22 cellular contexts compared by ENCODE assay signal in genomic region chr6:82216549-82216948, GRCh38. TPM values are rescaled to one million over a fixed set of nuclear protein-coding genes. Genes with fewer than 3 reads are reported as not detected.
DNase-seq lines count a peak whose midpoint lies in the region; ATAC-seq, FAIRE-seq and TF ChIP-seq lines count a peak whose summit lies in the region.
"Had no signal": no experiment of that assay in that cellular context is flagged by ENCODE, and none has a peak within 500 bp of the region (broad histone marks: within the 10 kb centered on the region; RNA-seq: fewer than 3 reads in every experiment).

No MANE protein-coding gene starts in this region.

- CTCF ChIA-PET in activated CD4-positive, alpha-beta T cell treated with anti-CD3 and anti-CD28 coated beads, Interleukin-2, amount 10 ng/mL, durations not matched to agents 7 days and 5 days (lab: Charles Lee) = interaction anchor here (1.1 kb wide), 1 partner anchor 851 kb away, joined by 4 read pairs; the partner anchor contains the start of gene DOP1A

- peak overlapping the region; percentile 84 for H3K27ac ChIP-seq in OCI-LY3 (ENCODE audit: low read length)
- H3K27ac ChIP-seq: psoas muscle, thyroid gland had no signal

- no peak for DNase-seq in GM12891 (ENCODE audit: insufficient read length, low spot score)
- no peak for DNase-seq in HAP-1 (ENCODE audit: low spot score in 2 of 2)
- DNase-seq in Right ventricle myocardium superior = no peak
- DNase-seq in activated CD4-positive, alpha-beta T cell treated with anti-CD3 and anti-CD28 coated beads, Interleukin-2, amount 10 ng/mL, durations not matched to agents 7 days and 5 days = no peak
- no peak for DNase-seq in ACHN
- DNase-seq: activated naive CD4-positive, alpha-beta T cell treated with anti-CD3 and anti-CD28 coated beads, Interleukin-2, amount 10 ng/mL, durations not matched to agents 7 days and 5 days; CD8-positive, alpha-beta memory T cell; DMS79; HFFc6; NCI-H187 treated with DMSO at 0.1 percent for 48 hours; NCI-H345; NK-92 treated with Interleukin-12 subunit alpha and Interleukin-12 subunit beta, amount 100 ng/mL, for 24 hours; psoas muscle; SK-N-SH; stimulated activated CD4-positive, alpha-beta T cell treated with anti-CD3 and anti-CD28 coated beads, Interleukin-2, amount 100 ng/mL, for 24 hours; stimulated activated naive CD4-positive, alpha-beta T cell treated with Interleukin-2 at 50 U/mL for 16 hours; T1000; thyroid gland had no signal

- H3K27ac Mint-ChIP-seq in activated CD4-positive, alpha-beta T cell treated with anti-CD3 and anti-CD28 coated beads, Interleukin-2, amount 10 ng/mL, durations not matched to agents 7 days and 5 days = no peak overlapping the region
- H3K27ac Mint-ChIP-seq: activated naive CD4-positive, alpha-beta T cell treated with anti-CD3 and anti-CD28 coated beads, Interleukin-2, amount 10 ng/mL, durations not matched to agents 7 days and 5 days; HFFc6 had no signal

- no peak overlapping the region for H3K4me3 Mint-ChIP-seq in activated CD4-positive, alpha-beta T cell treated with anti-CD3 and anti-CD28 coated beads, Interleukin-2, amount 10 ng/mL, durations not matched to agents 7 days and 5 days
- H3K4me3 Mint-ChIP-seq: activated naive CD4-positive, alpha-beta T cell treated with anti-CD3 and anti-CD28 coated beads, Interleukin-2, amount 10 ng/mL, durations not matched to agents 7 days and 5 days; CD8-positive, alpha-beta memory T cell; HFFc6; neural crest cell had no signal

- H4K20me1 ChIP-seq in OCI-LY3 (ENCODE audit: insufficient read depth, low read length) = no peaks in the 10 kb centered on the region

- TF ChIP-seq POLR2A in GM12891 (IDR thresholded peaks at IDR 0.05; ENCODE audit: low read depth, low read length) = no peak

- FAIRE-seq in GM12891 (lab: Jason Lieb, UNC) = peak; percentile 60

- in situ Hi-C loops in HAP-1 (cut with MboI; ENCODE audit: low sequenced_read_pairs) = no loop called here
- in situ Hi-C loops in ACHN (cut with HindIII; ENCODE audit: low pct_ligation_motif_present, low pct_unique_long_range_greater_than_20kb, low sequenced_read_pairs) = no loop called here

- peaks cover 52% of the 10 kb centered on the region for H3K36me3 ChIP-seq in OCI-LY3 (replicated peaks; ENCODE audit: low read depth, low read length)
- H3K36me3 ChIP-seq in HAP-1 (replicated peaks) = peaks cover 56% of the 10 kb centered on the region

- H3K79me2 ChIP-seq in OCI-LY3 (ENCODE audit: low read length) = no peaks in the 10 kb centered on the region

- H2AFZ ChIP-seq in OCI-LY3 (ENCODE audit: low read depth, low read length) = no peak overlapping the region

- no peak for TF ChIP-seq CTCF in OCI-LY3 (IDR thresholded peaks at IDR 0.05; ENCODE audit: low read depth, low read length)

- peak overlapping the region; percentile 64 for H3K4me2 ChIP-seq in OCI-LY3 (ENCODE audit: low read length)
- H3K4me2 ChIP-seq: SK-N-SH had no signal

- no peaks in the 10 kb centered on the region for H3K9me3 Mint-ChIP-seq in activated CD4-positive, alpha-beta T cell treated with anti-CD3 and anti-CD28 coated beads, Interleukin-2, amount 10 ng/mL, durations not matched to agents 7 days and 5 days
- H3K9me3 Mint-ChIP-seq: activated naive CD4-positive, alpha-beta T cell treated with anti-CD3 and anti-CD28 coated beads, Interleukin-2, amount 10 ng/mL, durations not matched to agents 7 days and 5 days; CD8-positive, alpha-beta memory T cell; HFFc6 had no signal

- peaks cover 23% of the 10 kb centered on the region for H3K4me1 ChIP-seq in OCI-LY3 (ENCODE audit: low read length)
- no peaks in the 10 kb centered on the region for H3K4me1 ChIP-seq in HAP-1
- H3K4me1 ChIP-seq: psoas muscle, thyroid gland had no signal

- ATAC-seq in GM19372 (IDR thresholded peaks at IDR 0.05; ENCODE audit: low read depth, unreplicated experiment) (peak; percentile 5), HG02943 (IDR thresholded peaks at IDR 0.05; ENCODE audit: low read depth, unreplicated experiment) (peak; percentile 28), Right ventricle myocardium superior (ENCODE audit: poor library complexity) (no peak)
- ATAC-seq: psoas muscle had no signal

- H3K9me3 ChIP-seq in OCI-LY3 (ENCODE audit: insufficient read depth, low read length) (no peaks in the 10 kb centered on the region), HAP-1 (no peaks in the 10 kb centered on the region)
- H3K9me3 ChIP-seq: psoas muscle, SK-N-SH, thyroid gland had no signal

- H3K4me3 ChIP-seq in OCI-LY3 (ENCODE audit: low read length) (peak overlapping the region; percentile 45), HAP-1 (no peak overlapping the region)
- H3K4me3 ChIP-seq: psoas muscle, thyroid gland had no signal

- no peaks in the 10 kb centered on the region for H3K27me3 Mint-ChIP-seq in activated CD4-positive, alpha-beta T cell treated with anti-CD3 and anti-CD28 coated beads, Interleukin-2, amount 10 ng/mL, durations not matched to agents 7 days and 5 days
- H3K27me3 Mint-ChIP-seq: activated naive CD4-positive, alpha-beta T cell treated with anti-CD3 and anti-CD28 coated beads, Interleukin-2, amount 10 ng/mL, durations not matched to agents 7 days and 5 days; CD8-positive, alpha-beta memory T cell had no signal

- peaks cover 55% of the 10 kb centered on the region for H3K36me3 Mint-ChIP-seq in activated CD4-positive, alpha-beta T cell treated with anti-CD3 and anti-CD28 coated beads, Interleukin-2, amount 10 ng/mL, durations not matched to agents 7 days and 5 days (ENCODE audit: low read depth)

- H3K27me3 ChIP-seq in OCI-LY3 (ENCODE audit: low read depth, low read length) (no peaks in the 10 kb centered on the region), HAP-1 (ENCODE audit: low read depth) (no peaks in the 10 kb centered on the region)
- H3K27me3 ChIP-seq: thyroid gland had no signal

- peak overlapping the region; percentile 42 for H3K9ac ChIP-seq in OCI-LY3 (ENCODE audit: low read length)
- H3K9ac ChIP-seq: SK-N-SH had no signal

- intact Hi-C loops in Right ventricle myocardium superior (cut with DNase I) = no loop called here

- POLR2A ChIA-PET in activated CD4-positive, alpha-beta T cell treated with anti-CD3 and anti-CD28 coated beads, Interleukin-2, amount 10 ng/mL, durations not matched to agents 7 days and 5 days (lab: Charles Lee) = no interaction called here

- no peaks in the 10 kb centered on the region for H3K4me1 Mint-ChIP-seq in activated CD4-positive, alpha-beta T cell treated with anti-CD3 and anti-CD28 coated beads, Interleukin-2, amount 10 ng/mL, durations not matched to agents 7 days and 5 days
- H3K4me1 Mint-ChIP-seq: activated naive CD4-positive, alpha-beta T cell treated with anti-CD3 and anti-CD28 coated beads, Interleukin-2, amount 10 ng/mL, durations not matched to agents 7 days and 5 days had no signal

TF ChIP-seq in GM12891, 5 proteins besides CTCF, POLR2A, EP300 and RAD21:
- TF ChIP-seq POU2F2 (IDR thresholded peaks at IDR 0.05; ENCODE audit: low read depth, low read length) = no peak
- TF ChIP-seq POLR2AphosphoS5 (IDR thresholded peaks at IDR 0.05; ENCODE audit: low read depth, low read length) = no peak
- no peak for TF ChIP-seq TAF1 (IDR thresholded peaks at IDR 0.05; ENCODE audit: low read depth, low read length)
- TF ChIP-seq PAX5 (IDR thresholded peaks at IDR 0.05; ENCODE audit: insufficient read depth, low read length, severe bottlenecking) = no peak
- TF ChIP-seq SPI1 (IDR thresholded peaks at IDR 0.05; ENCODE audit: low read depth, low read length) = no peak

RNA-seq across cellular contexts. Expression of gene IBTK, which starts 31.0 kb away (rescaled TPM):
- 11.1 TPM for polyA plus RNA-seq in GM12891 (2012; ENCODE audit: low read depth, missing spikeins)
- total RNA-seq in Right ventricle myocardium superior = 25.6 TPM
- total RNA-seq in activated CD4-positive, alpha-beta T cell treated with anti-CD3 and anti-CD28 coated beads, Interleukin-2, amount 10 ng/mL, durations not matched to agents 7 days and 5 days = 10 to 100 TPM; 26.8 to 27.3 TPM
